Comparison of ENCODE assay signal across 12 cellular contexts in the genomic region with DNA sequence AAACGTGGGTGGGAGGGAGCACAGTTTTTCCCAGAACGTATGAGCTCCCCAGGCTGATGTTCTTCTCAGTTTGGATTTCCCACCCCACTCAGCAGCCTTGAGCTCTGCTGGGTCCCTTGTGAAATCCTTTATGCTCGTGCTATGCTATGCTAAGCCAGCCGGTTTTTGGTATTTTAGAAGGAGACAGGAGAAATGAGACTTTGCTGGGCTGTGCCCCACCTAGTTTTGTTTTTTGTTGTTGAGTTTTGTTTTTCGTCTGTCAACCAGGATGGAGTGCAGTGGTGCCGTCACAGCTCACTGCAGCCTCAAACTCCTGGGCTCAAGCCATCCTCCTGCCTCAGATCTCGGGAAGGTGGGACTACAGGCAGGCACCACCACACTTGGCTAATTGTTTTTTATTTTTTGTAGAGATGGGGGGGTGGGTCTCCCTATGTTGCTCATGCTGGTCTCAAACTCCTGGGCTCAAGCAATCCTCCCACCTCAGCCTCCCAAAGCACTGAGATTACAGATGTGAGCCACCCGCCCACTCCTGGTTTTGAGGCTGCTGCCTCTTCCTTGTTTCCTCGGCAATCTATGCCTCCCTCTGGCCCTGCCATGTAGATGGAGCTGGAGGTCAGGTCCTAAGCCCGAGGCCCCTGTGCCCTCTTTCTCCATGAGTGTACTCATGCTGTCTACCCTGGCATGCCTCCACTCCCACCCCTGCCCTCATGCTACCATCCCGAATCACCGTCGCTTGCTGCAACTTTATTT. TPM values are rescaled to one million over a fixed set of nuclear protein-coding genes. Genes with fewer than 3 reads are reported as not detected.
A peak's percentile ranks its signal among the peaks of the same experiment; 100 is the strongest.
DNase-seq lines count a peak whose midpoint lies in the region; ATAC-seq lines count a peak whose summit lies in the region.
"Had no signal": no experiment of that assay in that cellular context is flagged by ENCODE, and none has a peak within 500 bp of the region (broad histone marks: within the 10 kb centered on the region; RNA-seq: fewer than 3 reads in every experiment).

No MANE protein-coding gene starts in this region.

- H3K27ac ChIP-seq in caudate nucleus (ENCODE audit: low read depth, low read length): peak overlapping the region; percentile 20

- H3K27ac Mint-ChIP-seq in activated naive CD4-positive, alpha-beta T cell treated with anti-CD3 and anti-CD28 coated beads, Interleukin-2, amount 50 U/mL, for 24 hours: peak overlapping the region; percentile 48
- H3K27ac Mint-ChIP-seq in stimulated activated naive CD8-positive, alpha-beta T cell treated with anti-CD3 and anti-CD28 coated beads, Interleukin-15, amount 100 ng/mL, for 72 hours: peak overlapping the region; percentile 37 to 46

- ATAC-seq in HG02852 (IDR thresholded peaks at IDR 0.05; ENCODE audit: unreplicated experiment) (peak; percentile 60), HG02970 (IDR thresholded peaks at IDR 0.05; ENCODE audit: low FRiP score, unreplicated experiment) (no peak)
- no peak for ATAC-seq in stimulated activated naive CD8-positive, alpha-beta T cell treated with anti-CD3 and anti-CD28 coated beads, Interleukin-15, amount 100 ng/mL, for 72 hours

- in situ Hi-C loops in G401 (cut with HindIII; ENCODE audit: low sequenced_read_pairs): no loop called here

- H3K9me3 Mint-ChIP-seq in activated naive CD4-positive, alpha-beta T cell treated with anti-CD3 and anti-CD28 coated beads, Interleukin-2, amount 50 U/mL, for 24 hours: no peaks in the 10 kb centered on the region
- peaks cover 4 to 11% of the 10 kb centered on the region in 2 donors for H3K9me3 Mint-ChIP-seq in stimulated activated naive CD8-positive, alpha-beta T cell treated with anti-CD3 and anti-CD28 coated beads, Interleukin-15, amount 100 ng/mL, for 72 hours

- H3K4me1 Mint-ChIP-seq in activated naive CD4-positive, alpha-beta T cell treated with anti-CD3 and anti-CD28 coated beads, Interleukin-2, amount 50 U/mL, for 24 hours: peaks cover 67% of the 10 kb centered on the region
- peaks cover 40% of the 10 kb centered on the region for H3K4me1 Mint-ChIP-seq in stimulated activated naive CD8-positive, alpha-beta T cell treated with anti-CD3 and anti-CD28 coated beads, Interleukin-15, amount 100 ng/mL, for 72 hours

- H3K27me3 Mint-ChIP-seq in activated naive CD4-positive, alpha-beta T cell treated with anti-CD3 and anti-CD28 coated beads, Interleukin-2, amount 50 U/mL, for 24 hours: no peaks in the 10 kb centered on the region
- H3K27me3 Mint-ChIP-seq in stimulated activated naive CD8-positive, alpha-beta T cell treated with anti-CD3 and anti-CD28 coated beads, Interleukin-15, amount 100 ng/mL, for 72 hours: no peaks in the 10 kb centered on the region

- DNase-seq in activated naive CD4-positive, alpha-beta T cell (lab: John Stamatoyannopoulos, UW): no peak
- DNase-seq in caudate nucleus (lab: John Stamatoyannopoulos, UW) (no peak), G401 (ENCODE audit: low spot score) (no peak), cortex of kidney (lab: John Stamatoyannopoulos, UW) (no peak)
- DNase-seq in stimulated activated naive CD8-positive, alpha-beta T cell treated with anti-CD3 and anti-CD28 coated beads, Interleukin-15, amount 100 ng/mL, for 72 hours: no peak
- DNase-seq: IMR-90, NCI-H1105, NCI-H2227 treated with DMSO at 0.1 percent for 48 hours, OCI-M1 had no signal

- H3K4me3 Mint-ChIP-seq in activated naive CD4-positive, alpha-beta T cell treated with anti-CD3 and anti-CD28 coated beads, Interleukin-2, amount 50 U/mL, for 24 hours: no peak overlapping the region
- no peak overlapping the region for H3K4me3 Mint-ChIP-seq in stimulated activated naive CD8-positive, alpha-beta T cell treated with anti-CD3 and anti-CD28 coated beads, Interleukin-15, amount 100 ng/mL, for 72 hours

- H3K36me3 Mint-ChIP-seq in activated naive CD4-positive, alpha-beta T cell treated with anti-CD3 and anti-CD28 coated beads, Interleukin-2, amount 50 U/mL, for 24 hours: no peaks in the 10 kb centered on the region

RNA-seq across cellular contexts. Expression of gene MGAT4A, which starts 17.5 kb away (rescaled TPM):
- total RNA-seq in G401 (2014; rRNA removed; shearing (Covaris generic)): 3.0 and 4.4 TPM in 2 replicates
